In the genomic region with DNA sequence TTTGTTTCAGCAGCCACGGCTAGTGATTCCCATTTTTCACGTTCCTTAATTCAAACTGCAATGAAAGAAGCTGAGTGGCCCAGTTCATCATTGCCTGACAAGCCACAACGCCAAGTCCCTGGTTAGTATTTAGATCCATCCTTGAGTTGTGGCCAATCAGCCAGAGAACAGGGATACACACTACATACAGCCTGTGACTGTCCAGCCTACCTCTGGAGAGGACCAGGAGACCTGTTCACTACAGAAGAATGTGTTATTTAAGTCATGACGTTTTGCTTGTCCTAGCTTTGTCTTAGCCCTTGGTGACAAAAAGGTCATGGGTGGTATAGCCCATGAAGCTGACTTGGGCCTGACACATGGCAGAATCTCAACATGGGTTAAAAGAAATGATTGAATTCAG, we compare ENCODE assay signal across 1 cellular context.
TF ChIP-seq lines count a peak whose summit lies in the region.

No MANE protein-coding gene starts in this region.

TF ChIP-seq in H1, 55 proteins besides CTCF, POLR2A, EP300 and RAD21:
- TF ChIP-seq SP4 (IDR thresholded peaks at IDR 0.05; ENCODE audit: low read length) (no peak), KDM4A (IDR thresholded peaks at IDR 0.05; ENCODE audit: low read depth, low read length, severe bottlenecking) (no peak), TCF12 (IDR thresholded peaks at IDR 0.05; ENCODE audit: low read depth, low read length) (no peak), SRF (IDR thresholded peaks at IDR 0.05; ENCODE audit: low read depth, low read length) (no peak), POLR2AphosphoS5 (IDR thresholded peaks at IDR 0.05; ENCODE audit: low read depth, low read length) (no peak), BCL11A (IDR thresholded peaks at IDR 0.05; ENCODE audit: low read depth in 2 of 2, low read length in 2 of 2) (no peak), CHD2 (IDR thresholded peaks at IDR 0.05; ENCODE audit: low read length) (no peak), PHF8 (conservative IDR thresholded peaks at IDR 0.05; ENCODE audit: low read depth, low read length) (no peak), KDM5A (IDR thresholded peaks at IDR 0.05; ENCODE audit: low read length) (no peak), SIN3A (conservative IDR thresholded peaks at IDR 0.05 in 1 of 2, IDR thresholded peaks at IDR 0.05 in 1 of 2; ENCODE audit: low read depth in 1 of 2, low read length in 2 of 2) (no peak), CEBPB (IDR thresholded peaks at IDR 0.05; ENCODE audit: low read depth, low read length) (no peak), POU5F1 (IDR thresholded peaks at IDR 0.05; ENCODE audit: low read depth, low read length) (no peak), CBX8 (IDR thresholded peaks at IDR 0.05; ENCODE audit: borderline replicate concordance, low read depth, low read length) (no peak), CTBP2 (IDR thresholded peaks at IDR 0.05; ENCODE audit: borderline replicate concordance, insufficient read depth, insufficient read length, low read length) (no peak), RBBP5 (IDR thresholded peaks at IDR 0.05; ENCODE audit: borderline replicate concordance, low read depth, low read length) (no peak), SP1 (IDR thresholded peaks at IDR 0.05; ENCODE audit: low read depth, low read length) (no peak), JUN (IDR thresholded peaks at IDR 0.05; ENCODE audit: low read depth, low read length) (no peak)
- TF ChIP-seq, protein P1, sequence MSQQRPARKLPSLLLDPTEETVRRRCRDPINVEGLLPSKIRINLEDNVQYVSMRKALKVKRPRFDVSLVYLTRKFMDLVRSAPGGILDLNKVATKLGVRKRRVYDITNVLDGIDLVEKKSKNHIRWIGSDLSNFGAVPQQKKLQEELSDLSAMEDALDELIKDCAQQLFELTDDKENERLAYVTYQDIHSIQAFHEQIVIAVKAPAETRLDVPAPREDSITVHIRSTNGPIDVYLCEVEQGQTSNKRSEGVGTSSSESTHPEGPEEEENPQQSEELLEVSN (IDR thresholded peaks at IDR 0.05) = no peak
